Comparison of ENCODE assay signal across 1 cellular context in the genomic region with DNA sequence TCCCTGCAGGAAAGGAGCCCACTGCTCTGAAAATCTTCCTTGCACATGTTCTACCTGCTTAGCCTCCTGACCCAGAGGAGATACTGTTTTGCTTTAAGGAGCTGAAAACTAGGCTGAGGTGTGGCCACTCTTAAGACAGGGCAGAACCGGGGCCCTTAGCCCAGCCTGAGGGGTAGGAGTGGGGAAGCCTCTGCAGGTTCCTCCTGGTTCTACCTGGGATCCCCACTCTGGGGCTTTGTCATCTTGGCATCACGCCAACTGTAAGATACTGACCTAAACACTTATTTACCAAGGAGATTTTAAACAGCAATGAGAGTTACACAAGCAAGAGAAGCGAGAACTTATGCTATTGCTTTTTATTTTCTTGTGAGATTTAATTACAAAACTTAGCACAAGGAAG.
TF ChIP-seq lines count a peak whose summit lies in the region.

No MANE protein-coding gene starts in this region.

TF ChIP-seq in HepG2, 621 proteins besides CTCF, POLR2A, EP300 and RAD21 (continued from another document):
- TF ChIP-seq, protein P1, sequence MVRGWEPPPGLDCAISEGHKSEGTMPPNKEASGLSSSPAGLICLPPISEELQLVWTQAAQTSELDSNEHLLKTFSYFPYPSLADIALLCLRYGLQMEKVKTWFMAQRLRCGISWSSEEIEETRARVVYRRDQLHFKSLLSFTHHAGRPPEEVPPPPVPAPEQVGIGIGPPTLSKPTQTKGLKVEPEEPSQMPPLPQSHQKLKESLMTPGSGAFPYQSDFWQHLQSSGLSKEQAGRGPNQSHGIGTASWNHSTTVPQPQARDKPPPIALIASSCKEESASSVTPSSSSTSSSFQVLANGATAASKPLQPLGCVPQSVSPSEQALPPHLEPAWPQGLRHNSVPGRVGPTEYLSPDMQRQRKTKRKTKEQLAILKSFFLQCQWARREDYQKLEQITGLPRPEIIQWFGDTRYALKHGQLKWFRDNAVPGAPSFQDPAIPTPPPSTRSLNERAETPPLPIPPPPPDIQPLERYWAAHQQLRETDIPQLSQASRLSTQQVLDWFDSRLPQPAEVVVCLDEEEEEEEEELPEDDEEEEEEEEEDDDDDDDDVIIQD (CRISPR knock-in tag; IDR thresholded peaks at IDR 0.05; ENCODE audit: low read depth): no peak
TF ChIP-seq in HepG2: peak in this region for 1.
